8 cellular contexts compared by ENCODE assay signal in genomic region chr16:48244080-48244862, GRCh38. TPM values are rescaled to one million over a fixed set of nuclear protein-coding genes. Genes with fewer than 3 reads are reported as not detected.
DNase-seq lines count a peak whose midpoint lies in the region; ATAC-seq and TF ChIP-seq lines count a peak whose summit lies in the region.

Gene LONP2 (plus strand): TSS chr16:48244300. CDS start chr16:48244389, 89 bp downstream.

- no peaks in the 10 kb centered on the region for H3K27me3 ChIP-seq in upper lobe of left lung

- peak within 1 kb of the TSS; percentile 58 to 98 (median 92) for H3K4me3 ChIP-seq in upper lobe of left lung

- DNase-seq in GM13976 (ENCODE audit: low spot score), result peak; percentile 92
- peak; percentile 77 for DNase-seq in NCI-H1436 (lab: John Stamatoyannopoulos, UW)
- DNase-seq in amniotic epithelial cell (ENCODE audit: low read depth), result peak; percentile 86
- DNase-seq in left cardiac atrium, result peak; percentile 92
- DNase-seq in posterior vena cava (ENCODE audit: low spot score), result peak; percentile 97
- DNase-seq in upper lobe of left lung, result peak; percentile 92 to 98

- H3K4me1 ChIP-seq in upper lobe of left lung, result peaks cover 21 to 38% (median 32%) of the 10 kb centered on the region in 4 donors

- no peaks in the 10 kb centered on the region for H3K9me3 ChIP-seq in upper lobe of left lung

- no peaks in the 10 kb centered on the region for H3K36me3 ChIP-seq in upper lobe of left lung

- 0 to 1% methylated on average over 32 to 35 of the region's 63 CpGs for WGBS in upper lobe of left lung, 2 donors

- TF ChIP-seq CTCF in GM13976 (IDR thresholded peaks at IDR 0.05; ENCODE audit: borderline replicate concordance, control extremely low read depth, extremely low read depth, insufficient read depth, missing control alignments), result no peak
- TF ChIP-seq CTCF in upper lobe of left lung (IDR thresholded peaks at IDR 0.05), result peak in 1 of 6 experiments; percentile 5

- TF ChIP-seq EP300 in upper lobe of left lung (IDR thresholded peaks at IDR 0.05), result peak in 1 of 4 donors; percentile 79

- intact Hi-C loops in T-helper 1 cell treated with Interleukin-12 subunit alpha and Interleukin-12 subunit beta and Interleukin-4 antibody, amounts not matched to agents 30 ng/mL and 1 ng/mL, for 36 hours (cut with micrococcal nuclease), result loop anchor here (1.0 to 10.0 kb wide), 13 partner anchors 12 to 1555 kb away; partner anchors contain the start of genes NETO2, ORC6, SIAH1 and VPS35
- intact Hi-C loops in left cardiac atrium (cut with DNase I) (no loop called here), posterior vena cava (cut with DNase I) (no loop called here)

- ATAC-seq in HG02798 (IDR thresholded peaks at IDR 0.05; ENCODE audit: poor library complexity, unreplicated experiment) (peak; percentile 95), left cardiac atrium (peak; percentile 99 to 100), upper lobe of left lung (ENCODE audit: low FRiP score in 2 of 2) (peak; percentile 98 to 100)

- peak within 1 kb of the TSS; percentile 85 to 95 (median 91) for H3K27ac ChIP-seq in upper lobe of left lung

- peak in 3 of 4 donors; percentile 57 to 81 (median 57) for TF ChIP-seq POLR2A in upper lobe of left lung (IDR thresholded peaks at IDR 0.05)

- in situ Hi-C loops in GM13976 (cut with MboI; ENCODE audit: low sequenced_read_pairs, unreplicated experiment), result loop anchor here (25.0 kb wide), 1 partner anchor 293 kb away; no protein-coding TSS in a partner anchor

RNA-seq across cellular contexts. Expression of gene LONP2, which starts in this region (rescaled TPM):
- 59.2 and 61.8 TPM in 2 replicates for total RNA-seq in T-helper 1 cell treated with Interleukin-12 subunit alpha and Interleukin-12 subunit beta and Interleukin-4 antibody, amounts not matched to agents 30 ng/mL and 1 ng/mL, for 36 hours
- 10 to 100 TPM; 54.3 to 71.6 TPM for total RNA-seq in left cardiac atrium
- 10 to 100 TPM; 56.5 to 64.9 TPM for total RNA-seq in posterior vena cava
- 100 to 1,000 TPM in 1 of 6 donors, 10 to 100 TPM in 5; 47.9 to 104 (median 57.8) TPM for total RNA-seq in upper lobe of left lung

Comparison
In these comparisons a context has a peak if more than half of its experiments do, and no peak if none do; other contexts are left out.
1. Peak in every context shown above with its lines: DNase-seq, ATAC-seq, H3K4me3 ChIP-seq and H3K27ac ChIP-seq.